Comparison of ENCODE assay signal across 3 cellular contexts in the genomic region with DNA sequence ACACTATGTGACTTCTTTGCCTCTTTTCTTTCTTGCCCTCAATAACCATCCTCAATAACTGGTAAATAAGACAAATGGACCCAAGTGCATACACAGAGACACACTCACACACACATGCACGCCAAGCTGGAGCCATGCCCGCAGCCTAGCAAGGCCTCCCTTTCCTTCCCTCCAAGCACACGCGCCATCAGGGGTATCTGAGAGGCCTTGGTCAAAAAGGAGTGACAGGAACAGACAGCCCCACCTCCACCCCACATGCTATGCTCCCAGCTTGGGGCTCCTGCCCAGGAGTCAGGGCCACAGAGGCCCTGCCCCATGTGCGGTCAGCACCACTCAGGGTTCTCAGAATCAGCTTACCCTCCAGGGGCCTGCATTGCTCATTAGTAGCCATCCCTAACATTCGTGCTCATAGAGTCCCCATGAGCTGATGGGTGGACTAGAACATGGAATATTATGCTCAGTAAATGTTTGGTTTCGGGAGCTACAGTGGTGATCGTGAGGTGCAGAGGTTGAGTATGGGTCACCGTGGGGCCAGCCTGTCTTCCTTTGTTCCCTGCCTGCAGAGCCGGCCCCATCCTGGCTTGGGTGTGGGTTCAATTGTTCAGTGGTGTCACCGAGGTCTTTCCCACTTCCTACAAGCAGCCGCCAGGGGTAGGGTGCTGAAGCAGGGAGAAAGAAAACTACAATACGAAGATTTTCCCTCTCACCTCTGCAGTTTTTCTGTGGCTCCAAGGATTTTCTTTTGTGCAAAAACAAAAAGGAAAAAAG.
TF ChIP-seq lines count a peak whose summit lies in the region.

No MANE protein-coding gene starts in this region.

TF ChIP-seq in GM23338, 12 proteins besides CTCF, POLR2A, EP300 and RAD21 (continues in another document):
- TF ChIP-seq, protein P1, sequence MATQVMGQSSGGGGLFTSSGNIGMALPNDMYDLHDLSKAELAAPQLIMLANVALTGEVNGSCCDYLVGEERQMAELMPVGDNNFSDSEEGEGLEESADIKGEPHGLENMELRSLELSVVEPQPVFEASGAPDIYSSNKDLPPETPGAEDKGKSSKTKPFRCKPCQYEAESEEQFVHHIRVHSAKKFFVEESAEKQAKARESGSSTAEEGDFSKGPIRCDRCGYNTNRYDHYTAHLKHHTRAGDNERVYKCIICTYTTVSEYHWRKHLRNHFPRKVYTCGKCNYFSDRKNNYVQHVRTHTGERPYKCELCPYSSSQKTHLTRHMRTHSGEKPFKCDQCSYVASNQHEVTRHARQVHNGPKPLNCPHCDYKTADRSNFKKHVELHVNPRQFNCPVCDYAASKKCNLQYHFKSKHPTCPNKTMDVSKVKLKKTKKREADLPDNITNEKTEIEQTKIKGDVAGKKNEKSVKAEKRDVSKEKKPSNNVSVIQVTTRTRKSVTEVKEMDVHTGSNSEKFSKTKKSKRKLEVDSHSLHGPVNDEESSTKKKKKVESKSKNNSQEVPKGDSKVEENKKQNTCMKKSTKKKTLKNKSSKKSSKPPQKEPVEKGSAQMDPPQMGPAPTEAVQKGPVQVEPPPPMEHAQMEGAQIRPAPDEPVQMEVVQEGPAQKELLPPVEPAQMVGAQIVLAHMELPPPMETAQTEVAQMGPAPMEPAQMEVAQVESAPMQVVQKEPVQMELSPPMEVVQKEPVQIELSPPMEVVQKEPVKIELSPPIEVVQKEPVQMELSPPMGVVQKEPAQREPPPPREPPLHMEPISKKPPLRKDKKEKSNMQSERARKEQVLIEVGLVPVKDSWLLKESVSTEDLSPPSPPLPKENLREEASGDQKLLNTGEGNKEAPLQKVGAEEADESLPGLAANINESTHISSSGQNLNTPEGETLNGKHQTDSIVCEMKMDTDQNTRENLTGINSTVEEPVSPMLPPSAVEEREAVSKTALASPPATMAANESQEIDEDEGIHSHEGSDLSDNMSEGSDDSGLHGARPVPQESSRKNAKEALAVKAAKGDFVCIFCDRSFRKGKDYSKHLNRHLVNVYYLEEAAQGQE (IDR thresholded peaks at IDR 0.05; ENCODE audit: unreplicated experiment), result no peak
- no peak for TF ChIP-seq ZNF114 (CRISPR knock-in tag; IDR thresholded peaks at IDR 0.05)
- no peak for TF ChIP-seq EZH2phosphoT487 (IDR thresholded peaks at IDR 0.05; ENCODE audit: unreplicated experiment)
- TF ChIP-seq STAT1 (IDR thresholded peaks at IDR 0.05; ENCODE audit: unreplicated experiment), result no peak

TF ChIP-seq in H1, 55 proteins besides CTCF, POLR2A, EP300 and RAD21 (continues in another document):
- TF ChIP-seq SIN3A (conservative IDR thresholded peaks at IDR 0.05 in 1 of 2, IDR thresholded peaks at IDR 0.05 in 1 of 2; ENCODE audit: low read depth in 1 of 2, low read length in 2 of 2) (no peak), RXRA (IDR thresholded peaks at IDR 0.05; ENCODE audit: insufficient read depth, low read depth, low read length) (no peak), EGR1 (IDR thresholded peaks at IDR 0.05; ENCODE audit: borderline replicate concordance, low read depth, low read length) (no peak), KDM1A (IDR thresholded peaks at IDR 0.05; ENCODE audit: borderline replicate concordance, low read length) (no peak), RBBP5 (IDR thresholded peaks at IDR 0.05; ENCODE audit: borderline replicate concordance, low read depth, low read length) (no peak)
- TF ChIP-seq, protein P2, sequence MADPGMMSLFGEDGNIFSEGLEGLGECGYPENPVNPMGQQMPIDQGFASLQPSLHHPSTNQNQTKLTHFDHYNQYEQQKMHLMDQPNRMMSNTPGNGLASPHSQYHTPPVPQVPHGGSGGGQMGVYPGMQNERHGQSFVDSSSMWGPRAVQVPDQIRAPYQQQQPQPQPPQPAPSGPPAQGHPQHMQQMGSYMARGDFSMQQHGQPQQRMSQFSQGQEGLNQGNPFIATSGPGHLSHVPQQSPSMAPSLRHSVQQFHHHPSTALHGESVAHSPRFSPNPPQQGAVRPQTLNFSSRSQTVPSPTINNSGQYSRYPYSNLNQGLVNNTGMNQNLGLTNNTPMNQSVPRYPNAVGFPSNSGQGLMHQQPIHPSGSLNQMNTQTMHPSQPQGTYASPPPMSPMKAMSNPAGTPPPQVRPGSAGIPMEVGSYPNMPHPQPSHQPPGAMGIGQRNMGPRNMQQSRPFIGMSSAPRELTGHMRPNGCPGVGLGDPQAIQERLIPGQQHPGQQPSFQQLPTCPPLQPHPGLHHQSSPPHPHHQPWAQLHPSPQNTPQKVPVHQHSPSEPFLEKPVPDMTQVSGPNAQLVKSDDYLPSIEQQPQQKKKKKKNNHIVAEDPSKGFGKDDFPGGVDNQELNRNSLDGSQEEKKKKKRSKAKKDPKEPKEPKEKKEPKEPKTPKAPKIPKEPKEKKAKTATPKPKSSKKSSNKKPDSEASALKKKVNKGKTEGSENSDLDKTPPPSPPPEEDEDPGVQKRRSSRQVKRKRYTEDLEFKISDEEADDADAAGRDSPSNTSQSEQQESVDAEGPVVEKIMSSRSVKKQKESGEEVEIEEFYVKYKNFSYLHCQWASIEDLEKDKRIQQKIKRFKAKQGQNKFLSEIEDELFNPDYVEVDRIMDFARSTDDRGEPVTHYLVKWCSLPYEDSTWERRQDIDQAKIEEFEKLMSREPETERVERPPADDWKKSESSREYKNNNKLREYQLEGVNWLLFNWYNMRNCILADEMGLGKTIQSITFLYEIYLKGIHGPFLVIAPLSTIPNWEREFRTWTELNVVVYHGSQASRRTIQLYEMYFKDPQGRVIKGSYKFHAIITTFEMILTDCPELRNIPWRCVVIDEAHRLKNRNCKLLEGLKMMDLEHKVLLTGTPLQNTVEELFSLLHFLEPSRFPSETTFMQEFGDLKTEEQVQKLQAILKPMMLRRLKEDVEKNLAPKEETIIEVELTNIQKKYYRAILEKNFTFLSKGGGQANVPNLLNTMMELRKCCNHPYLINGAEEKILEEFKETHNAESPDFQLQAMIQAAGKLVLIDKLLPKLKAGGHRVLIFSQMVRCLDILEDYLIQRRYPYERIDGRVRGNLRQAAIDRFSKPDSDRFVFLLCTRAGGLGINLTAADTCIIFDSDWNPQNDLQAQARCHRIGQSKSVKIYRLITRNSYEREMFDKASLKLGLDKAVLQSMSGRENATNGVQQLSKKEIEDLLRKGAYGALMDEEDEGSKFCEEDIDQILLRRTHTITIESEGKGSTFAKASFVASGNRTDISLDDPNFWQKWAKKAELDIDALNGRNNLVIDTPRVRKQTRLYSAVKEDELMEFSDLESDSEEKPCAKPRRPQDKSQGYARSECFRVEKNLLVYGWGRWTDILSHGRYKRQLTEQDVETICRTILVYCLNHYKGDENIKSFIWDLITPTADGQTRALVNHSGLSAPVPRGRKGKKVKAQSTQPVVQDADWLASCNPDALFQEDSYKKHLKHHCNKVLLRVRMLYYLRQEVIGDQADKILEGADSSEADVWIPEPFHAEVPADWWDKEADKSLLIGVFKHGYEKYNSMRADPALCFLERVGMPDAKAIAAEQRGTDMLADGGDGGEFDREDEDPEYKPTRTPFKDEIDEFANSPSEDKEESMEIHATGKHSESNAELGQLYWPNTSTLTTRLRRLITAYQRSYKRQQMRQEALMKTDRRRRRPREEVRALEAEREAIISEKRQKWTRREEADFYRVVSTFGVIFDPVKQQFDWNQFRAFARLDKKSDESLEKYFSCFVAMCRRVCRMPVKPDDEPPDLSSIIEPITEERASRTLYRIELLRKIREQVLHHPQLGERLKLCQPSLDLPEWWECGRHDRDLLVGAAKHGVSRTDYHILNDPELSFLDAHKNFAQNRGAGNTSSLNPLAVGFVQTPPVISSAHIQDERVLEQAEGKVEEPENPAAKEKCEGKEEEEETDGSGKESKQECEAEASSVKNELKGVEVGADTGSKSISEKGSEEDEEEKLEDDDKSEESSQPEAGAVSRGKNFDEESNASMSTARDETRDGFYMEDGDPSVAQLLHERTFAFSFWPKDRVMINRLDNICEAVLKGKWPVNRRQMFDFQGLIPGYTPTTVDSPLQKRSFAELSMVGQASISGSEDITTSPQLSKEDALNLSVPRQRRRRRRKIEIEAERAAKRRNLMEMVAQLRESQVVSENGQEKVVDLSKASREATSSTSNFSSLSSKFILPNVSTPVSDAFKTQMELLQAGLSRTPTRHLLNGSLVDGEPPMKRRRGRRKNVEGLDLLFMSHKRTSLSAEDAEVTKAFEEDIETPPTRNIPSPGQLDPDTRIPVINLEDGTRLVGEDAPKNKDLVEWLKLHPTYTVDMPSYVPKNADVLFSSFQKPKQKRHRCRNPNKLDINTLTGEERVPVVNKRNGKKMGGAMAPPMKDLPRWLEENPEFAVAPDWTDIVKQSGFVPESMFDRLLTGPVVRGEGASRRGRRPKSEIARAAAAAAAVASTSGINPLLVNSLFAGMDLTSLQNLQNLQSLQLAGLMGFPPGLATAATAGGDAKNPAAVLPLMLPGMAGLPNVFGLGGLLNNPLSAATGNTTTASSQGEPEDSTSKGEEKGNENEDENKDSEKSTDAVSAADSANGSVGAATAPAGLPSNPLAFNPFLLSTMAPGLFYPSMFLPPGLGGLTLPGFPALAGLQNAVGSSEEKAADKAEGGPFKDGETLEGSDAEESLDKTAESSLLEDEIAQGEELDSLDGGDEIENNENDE (IDR thresholded peaks at IDR 0.05; ENCODE audit: insufficient replicate concordance, low read length), result no peak
- TF ChIP-seq, protein P3, sequence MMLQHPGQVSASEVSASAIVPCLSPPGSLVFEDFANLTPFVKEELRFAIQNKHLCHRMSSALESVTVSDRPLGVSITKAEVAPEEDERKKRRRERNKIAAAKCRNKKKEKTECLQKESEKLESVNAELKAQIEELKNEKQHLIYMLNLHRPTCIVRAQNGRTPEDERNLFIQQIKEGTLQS (IDR thresholded peaks at IDR 0.05; ENCODE audit: insufficient read depth, low read depth, low read length), result no peak

TF ChIP-seq in HepG2, 621 proteins besides CTCF, POLR2A, EP300 and RAD21:
- TF ChIP-seq ZNF260 (CRISPR knock-in tag; IDR thresholded peaks at IDR 0.05; ENCODE audit: borderline replicate concordance, low read depth), result no peak
- TF ChIP-seq SAP130 (CRISPR knock-in tag; IDR thresholded peaks at IDR 0.05; ENCODE audit: low read depth), result no peak
- TF ChIP-seq, protein P4, sequence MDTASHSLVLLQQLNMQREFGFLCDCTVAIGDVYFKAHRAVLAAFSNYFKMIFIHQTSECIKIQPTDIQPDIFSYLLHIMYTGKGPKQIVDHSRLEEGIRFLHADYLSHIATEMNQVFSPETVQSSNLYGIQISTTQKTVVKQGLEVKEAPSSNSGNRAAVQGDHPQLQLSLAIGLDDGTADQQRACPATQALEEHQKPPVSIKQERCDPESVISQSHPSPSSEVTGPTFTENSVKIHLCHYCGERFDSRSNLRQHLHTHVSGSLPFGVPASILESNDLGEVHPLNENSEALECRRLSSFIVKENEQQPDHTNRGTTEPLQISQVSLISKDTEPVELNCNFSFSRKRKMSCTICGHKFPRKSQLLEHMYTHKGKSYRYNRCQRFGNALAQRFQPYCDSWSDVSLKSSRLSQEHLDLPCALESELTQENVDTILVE (CRISPR knock-in tag; IDR thresholded peaks at IDR 0.05), result no peak
- TF ChIP-seq BHLHE40 (IDR thresholded peaks at IDR 0.05; ENCODE audit: low read length), result no peak
- TF ChIP-seq ZNF251 (CRISPR knock-in tag; IDR thresholded peaks at IDR 0.05), result no peak
- TF ChIP-seq, protein P5, sequence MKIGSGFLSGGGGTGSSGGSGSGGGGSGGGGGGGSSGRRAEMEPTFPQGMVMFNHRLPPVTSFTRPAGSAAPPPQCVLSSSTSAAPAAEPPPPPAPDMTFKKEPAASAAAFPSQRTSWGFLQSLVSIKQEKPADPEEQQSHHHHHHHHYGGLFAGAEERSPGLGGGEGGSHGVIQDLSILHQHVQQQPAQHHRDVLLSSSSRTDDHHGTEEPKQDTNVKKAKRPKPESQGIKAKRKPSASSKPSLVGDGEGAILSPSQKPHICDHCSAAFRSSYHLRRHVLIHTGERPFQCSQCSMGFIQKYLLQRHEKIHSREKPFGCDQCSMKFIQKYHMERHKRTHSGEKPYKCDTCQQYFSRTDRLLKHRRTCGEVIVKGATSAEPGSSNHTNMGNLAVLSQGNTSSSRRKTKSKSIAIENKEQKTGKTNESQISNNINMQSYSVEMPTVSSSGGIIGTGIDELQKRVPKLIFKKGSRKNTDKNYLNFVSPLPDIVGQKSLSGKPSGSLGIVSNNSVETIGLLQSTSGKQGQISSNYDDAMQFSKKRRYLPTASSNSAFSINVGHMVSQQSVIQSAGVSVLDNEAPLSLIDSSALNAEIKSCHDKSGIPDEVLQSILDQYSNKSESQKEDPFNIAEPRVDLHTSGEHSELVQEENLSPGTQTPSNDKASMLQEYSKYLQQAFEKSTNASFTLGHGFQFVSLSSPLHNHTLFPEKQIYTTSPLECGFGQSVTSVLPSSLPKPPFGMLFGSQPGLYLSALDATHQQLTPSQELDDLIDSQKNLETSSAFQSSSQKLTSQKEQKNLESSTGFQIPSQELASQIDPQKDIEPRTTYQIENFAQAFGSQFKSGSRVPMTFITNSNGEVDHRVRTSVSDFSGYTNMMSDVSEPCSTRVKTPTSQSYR (CRISPR knock-in tag; IDR thresholded peaks at IDR 0.05; ENCODE audit: borderline replicate concordance), result no peak
- no peak for TF ChIP-seq CEBPB (IDR thresholded peaks at IDR 0.05; ENCODE audit: borderline replicate concordance, low read depth, low read length)
- TF ChIP-seq BRD4 (CRISPR knock-in tag; IDR thresholded peaks at IDR 0.05), result no peak
- TF ChIP-seq CBX2 (IDR thresholded peaks at IDR 0.05; ENCODE audit: low read depth, low read length), result no peak
- TF ChIP-seq CBX2 (CRISPR knock-in tag; IDR thresholded peaks at IDR 0.05; ENCODE audit: low read depth), result no peak
- no peak for TF ChIP-seq PLRG1 (conservative IDR thresholded peaks at IDR 0.05)
- TF ChIP-seq ZNF12 (CRISPR knock-in tag; IDR thresholded peaks at IDR 0.05), result no peak
- TF ChIP-seq ZBTB1 (CRISPR knock-in tag; IDR thresholded peaks at IDR 0.05; ENCODE audit: borderline replicate concordance), result no peak
- TF ChIP-seq, protein P6, sequence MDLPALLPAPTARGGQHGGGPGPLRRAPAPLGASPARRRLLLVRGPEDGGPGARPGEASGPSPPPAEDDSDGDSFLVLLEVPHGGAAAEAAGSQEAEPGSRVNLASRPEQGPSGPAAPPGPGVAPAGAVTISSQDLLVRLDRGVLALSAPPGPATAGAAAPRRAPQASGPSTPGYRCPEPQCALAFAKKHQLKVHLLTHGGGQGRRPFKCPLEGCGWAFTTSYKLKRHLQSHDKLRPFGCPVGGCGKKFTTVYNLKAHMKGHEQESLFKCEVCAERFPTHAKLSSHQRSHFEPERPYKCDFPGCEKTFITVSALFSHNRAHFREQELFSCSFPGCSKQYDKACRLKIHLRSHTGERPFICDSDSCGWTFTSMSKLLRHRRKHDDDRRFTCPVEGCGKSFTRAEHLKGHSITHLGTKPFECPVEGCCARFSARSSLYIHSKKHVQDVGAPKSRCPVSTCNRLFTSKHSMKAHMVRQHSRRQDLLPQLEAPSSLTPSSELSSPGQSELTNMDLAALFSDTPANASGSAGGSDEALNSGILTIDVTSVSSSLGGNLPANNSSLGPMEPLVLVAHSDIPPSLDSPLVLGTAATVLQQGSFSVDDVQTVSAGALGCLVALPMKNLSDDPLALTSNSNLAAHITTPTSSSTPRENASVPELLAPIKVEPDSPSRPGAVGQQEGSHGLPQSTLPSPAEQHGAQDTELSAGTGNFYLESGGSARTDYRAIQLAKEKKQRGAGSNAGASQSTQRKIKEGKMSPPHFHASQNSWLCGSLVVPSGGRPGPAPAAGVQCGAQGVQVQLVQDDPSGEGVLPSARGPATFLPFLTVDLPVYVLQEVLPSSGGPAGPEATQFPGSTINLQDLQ (CRISPR knock-in tag; IDR thresholded peaks at IDR 0.05), result no peak
TF ChIP-seq in HepG2: peak in this region for 0.
